In genomic region chr17:33438136-33438535, GRCh38 we compare ENCODE assay signal across 18 cellular contexts.
"Had no signal": no experiment of that assay in that cellular context is flagged by ENCODE, and none has a peak within 500 bp of the region (broad histone marks: within the 10 kb centered on the region; RNA-seq: fewer than 3 reads in every experiment).

No MANE protein-coding gene starts in this region.

- H3K79me2 ChIP-seq: parathyroid adenoma had no signal

- H3K9me3 ChIP-seq: adrenal gland, colonic mucosa, left lung, thyroid gland had no signal

- H3K4me1 ChIP-seq: adrenal gland, colonic mucosa, left lung, parathyroid adenoma, thyroid gland had no signal

- DNase-seq: activated CD4-positive, alpha-beta T cell treated with anti-CD3 and anti-CD28 coated beads for 48 hours; activated CD8-positive, alpha-beta T cell treated with anti-CD3 and anti-CD28 coated beads for 36 hours; activated effector memory CD4-positive, alpha-beta T cell treated with anti-CD3 and anti-CD28 coated beads, Interleukin-2, amount 50 U/mL, for 16 hours; activated T-cell treated with anti-CD3 and anti-CD28 coated beads, Interleukin-2, amount 50 U/mL, for 4 hours; adrenal gland; colonic mucosa; effector CD8-positive, alpha-beta T cell; hippocampal formation; kidney; left lung; naive thymus-derived CD8-positive, alpha-beta T cell; retina had no signal

- H3K9me3 Mint-ChIP-seq: activated T-cell treated with anti-CD3 and anti-CD28 coated beads, Interleukin-2, amount 50 U/mL, for 4 hours had no signal

- H3K9ac ChIP-seq: parathyroid adenoma had no signal

- H3K27ac Mint-ChIP-seq: activated CD8-positive, alpha-beta T cell treated with anti-CD3 and anti-CD28 coated beads for 36 hours; activated naive CD4-positive, alpha-beta T cell treated with anti-CD3 and anti-CD28 coated beads, Interleukin-2, amount 50 U/mL, for 24 hours; naive thymus-derived CD8-positive, alpha-beta T cell; stimulated activated memory B cell treated with anti-CD40 and anti-IgM and Interleukin-4, amounts not matched to agents 10 μg/mL and 1 μg/mL and 100 μg/mL, for 72 hours; T-helper 1 cell treated with Interleukin-12 subunit alpha and Interleukin-12 subunit beta and Interleukin-4 antibody, amounts not matched to agents 30 μg/mL and 1 μg/mL, for 36 hours; WTC11 had no signal

- H3K36me3 Mint-ChIP-seq: activated naive CD4-positive, alpha-beta T cell treated with anti-CD3 and anti-CD28 coated beads, Interleukin-2, amount 50 U/mL, for 24 hours; naive thymus-derived CD8-positive, alpha-beta T cell; stimulated activated memory B cell treated with anti-CD40 and anti-IgM and Interleukin-4, amounts not matched to agents 10 μg/mL and 1 μg/mL and 100 μg/mL, for 72 hours had no signal

- H3K4me3 ChIP-seq: adrenal gland, colonic mucosa, left lung, thyroid gland had no signal

- H3K4me1 Mint-ChIP-seq: activated naive CD4-positive, alpha-beta T cell treated with anti-CD3 and anti-CD28 coated beads, Interleukin-2, amount 50 U/mL, for 24 hours; naive thymus-derived CD8-positive, alpha-beta T cell; stimulated activated memory B cell treated with anti-CD40 and anti-IgM and Interleukin-4, amounts not matched to agents 10 μg/mL and 1 μg/mL and 100 μg/mL, for 72 hours; WTC11 had no signal

- H3K4me3 Mint-ChIP-seq: activated CD8-positive, alpha-beta T cell treated with anti-CD3 and anti-CD28 coated beads for 36 hours; activated naive CD4-positive, alpha-beta T cell treated with anti-CD3 and anti-CD28 coated beads, Interleukin-2, amount 50 U/mL, for 24 hours; activated T-cell treated with anti-CD3 and anti-CD28 coated beads, Interleukin-2, amount 50 U/mL, for 4 hours; naive thymus-derived CD8-positive, alpha-beta T cell; stimulated activated memory B cell treated with anti-CD40 and anti-IgM and Interleukin-4, amounts not matched to agents 10 μg/mL and 1 μg/mL and 100 μg/mL, for 72 hours; T-helper 1 cell treated with Interleukin-12 subunit alpha and Interleukin-12 subunit beta and Interleukin-4 antibody, amounts not matched to agents 30 μg/mL and 1 μg/mL, for 36 hours; WTC11 had no signal

- H3K36me3 ChIP-seq: adrenal gland, colonic mucosa, left lung, thyroid gland had no signal

- H2AFZ ChIP-seq: parathyroid adenoma had no signal

- H3K27ac ChIP-seq: adrenal gland, colonic mucosa, left lung, parathyroid adenoma, thyroid gland had no signal

- H3K27me3 Mint-ChIP-seq: stimulated activated memory B cell treated with anti-CD40 and anti-IgM and Interleukin-4, amounts not matched to agents 10 μg/mL and 1 μg/mL and 100 μg/mL, for 72 hours had no signal

- H3K27me3 ChIP-seq: adrenal gland, colonic mucosa, left lung, thyroid gland had no signal
